In the genomic region with DNA sequence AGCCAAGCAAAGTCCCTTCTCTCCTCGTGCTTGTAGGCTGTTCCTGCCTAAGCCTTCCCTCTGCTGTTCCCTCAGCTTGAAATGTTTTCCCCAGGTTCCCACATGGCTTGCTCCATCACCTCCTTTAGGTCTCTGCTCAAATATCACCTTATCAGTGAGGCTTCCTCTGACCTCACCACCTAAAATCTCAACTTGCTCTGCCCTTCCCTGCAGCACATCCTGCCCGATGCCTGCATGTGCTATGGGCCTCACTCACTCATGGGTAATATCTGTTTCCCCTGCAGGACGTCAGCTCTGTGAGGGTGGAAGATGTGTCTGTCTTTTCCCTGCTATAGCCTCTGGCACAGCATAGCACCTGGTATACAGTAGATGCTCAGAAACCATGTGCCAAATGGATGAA, we compare ENCODE assay signal across 1 cellular context.
TF ChIP-seq lines count a peak whose summit lies in the region.

No MANE protein-coding gene starts in this region.

TF ChIP-seq in H1, 55 proteins besides CTCF, POLR2A, EP300 and RAD21:
- no peak for TF ChIP-seq HDAC2 (IDR thresholded peaks at IDR 0.05; ENCODE audit: borderline replicate concordance in 1 of 2, low read depth in 2 of 2, low read length in 2 of 2)
- TF ChIP-seq TAF7 (optimal IDR thresholded peaks at IDR 0.05; ENCODE audit: borderline replicate concordance, low read depth, low read length) = no peak
- TF ChIP-seq ATF3 (IDR thresholded peaks at IDR 0.05; ENCODE audit: insufficient read depth, low read depth, low read length) = no peak
- TF ChIP-seq JUN (IDR thresholded peaks at IDR 0.05; ENCODE audit: low read depth, low read length) = no peak
